10 cellular contexts compared by ENCODE assay signal in the genomic region with DNA sequence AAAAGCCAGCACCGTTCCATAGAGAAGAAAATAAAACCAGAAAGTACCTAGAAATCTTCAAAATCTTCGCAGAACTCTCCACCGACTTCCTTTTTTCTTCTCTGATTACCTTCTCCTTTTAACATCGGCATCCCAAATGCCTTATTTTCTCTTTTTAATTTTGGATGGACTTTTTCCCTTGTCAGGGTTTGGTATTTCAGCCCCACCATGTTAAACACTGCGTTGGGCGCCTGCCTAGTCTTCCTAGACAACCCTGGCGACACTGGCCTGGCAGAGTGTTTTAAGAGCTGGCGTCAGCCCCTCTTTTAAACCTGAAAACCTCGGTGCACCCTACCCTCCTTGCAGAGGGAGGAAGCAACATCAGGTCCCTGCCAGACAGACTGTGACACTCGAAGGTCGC.
A peak's percentile ranks its signal among the peaks of the same experiment; 100 is the strongest.
DNase-seq lines count a peak whose midpoint lies in the region; ATAC-seq and TF ChIP-seq lines count a peak whose summit lies in the region.
"Had no signal": no experiment of that assay in that cellular context is flagged by ENCODE, and none has a peak within 500 bp of the region (broad histone marks: within the 10 kb centered on the region; RNA-seq: fewer than 3 reads in every experiment).

No MANE protein-coding gene starts in this region.

- no peaks in the 10 kb centered on the region for H3K36me3 Mint-ChIP-seq in osteocyte (ENCODE audit: unreplicated experiment)
- H3K36me3 Mint-ChIP-seq: CD4-positive, CD25-positive, alpha-beta regulatory T cell had no signal

- H3K36me3 ChIP-seq in fibroblast of lung (ENCODE audit: control insufficient read depth, insufficient read depth, low read length) (no peaks in the 10 kb centered on the region), SJCRH30 (no peaks in the 10 kb centered on the region)

- no peaks in the 10 kb centered on the region for H3K79me2 ChIP-seq in fibroblast of lung (ENCODE audit: control insufficient read depth, insufficient read depth, low read length)

- H2AFZ ChIP-seq in fibroblast of lung (ENCODE audit: low read length), result no peak overlapping the region

- no peak overlapping the region for H3K4me2 ChIP-seq in fibroblast of lung (ENCODE audit: extremely low read depth, insufficient read depth, low read length)

- no peaks in the 10 kb centered on the region for H3K9me3 ChIP-seq in fibroblast of lung (ENCODE audit: control insufficient read depth, insufficient read depth, low read depth, low read length)
- no peaks in the 10 kb centered on the region for H3K9me3 ChIP-seq in SJCRH30 (replicated peaks)

- no peak for ATAC-seq in HG02571 (IDR thresholded peaks at IDR 0.05; ENCODE audit: unreplicated experiment)

- H3K4me3 Mint-ChIP-seq in osteocyte (ENCODE audit: unreplicated experiment), result no peak overlapping the region
- H3K4me3 Mint-ChIP-seq: CD4-positive, CD25-positive, alpha-beta regulatory T cell had no signal

- H3K27ac Mint-ChIP-seq in osteocyte (ENCODE audit: unreplicated experiment), result peak overlapping the region; percentile 24

- no peaks in the 10 kb centered on the region for H4K20me1 ChIP-seq in fibroblast of lung (ENCODE audit: control insufficient read depth, extremely low read depth, insufficient read depth, low read length)

- peaks cover 4% of the 10 kb centered on the region for H3K4me1 ChIP-seq in fibroblast of lung (ENCODE audit: control insufficient read depth, extremely low read depth, insufficient read depth, low read length)
- peaks cover 7% of the 10 kb centered on the region for H3K4me1 ChIP-seq in SJCRH30

- TF ChIP-seq CTCF in fibroblast of lung (conservative IDR thresholded peaks at IDR 0.05 in 1 of 2, IDR thresholded peaks at IDR 0.05 in 1 of 2; ENCODE audit: low read depth in 1 of 2, low read length in 2 of 2) (no peak), osteocyte (IDR thresholded peaks at IDR 0.05) (no peak)

- H3K4me1 Mint-ChIP-seq in osteocyte (ENCODE audit: unreplicated experiment), result peaks cover 40% of the 10 kb centered on the region

- DNase-seq in EL (peak; percentile 15), NCI-H2227 treated with DMSO at 0.1 percent for 48 hours (lab: John Stamatoyannopoulos, UW) (peak; percentile 63), fibroblast of lung (ENCODE audit: low read depth in 2 of 2) (peak; percentile 50), osteocyte (ENCODE audit: extremely low spot score, unreplicated experiment) (no peak), SJCRH30 (no peak), NCI-H2196 treated with DMSO at 0.1 percent for 48 hours (lab: John Stamatoyannopoulos, UW; ENCODE audit: unreplicated experiment) (no peak)
- no peak for DNase-seq in activated CD4-positive, CD25-positive, alpha-beta regulatory T cell treated with anti-CD3 and anti-CD28 coated beads, Interleukin-2, amount 50 U/mL, for 72 hours
- DNase-seq: NCI-H526 treated with DMSO at 0.1 percent for 48 hours had no signal

- H3K4me3 ChIP-seq in fibroblast of lung (replicated peaks in 1 of 4; ENCODE audit: control extremely low read depth in 1 of 4, insufficient read depth in 1 of 4, low read depth in 3 of 4, low read length in 4 of 4) (no peak overlapping the region), SJCRH30 (no peak overlapping the region)

- H3K27me3 ChIP-seq in fibroblast of lung (ENCODE audit: control insufficient read depth, insufficient read depth, low read length) (no peaks in the 10 kb centered on the region), SJCRH30 (no peaks in the 10 kb centered on the region)

- no peak overlapping the region for H3K9ac ChIP-seq in fibroblast of lung (ENCODE audit: insufficient read depth, low read length)

- H3K27ac ChIP-seq in fibroblast of lung (ENCODE audit: insufficient read depth, low read length), result no peak overlapping the region
- H3K27ac ChIP-seq in SJCRH30, result no peak overlapping the region

- no peaks in the 10 kb centered on the region for H3K9me3 Mint-ChIP-seq in osteocyte (ENCODE audit: unreplicated experiment)
- H3K9me3 Mint-ChIP-seq: CD4-positive, CD25-positive, alpha-beta regulatory T cell had no signal

- no peaks in the 10 kb centered on the region for H3K27me3 Mint-ChIP-seq in osteocyte (ENCODE audit: unreplicated experiment)

Comparison
In these comparisons a context has a peak if more than half of its experiments do, and no peak if none do; other contexts are left out.
1. DNase-seq: peak in EL (single experiment), NCI-H2227 treated with DMSO at 0.1 percent for 48 hours (single experiment) and fibroblast of lung (2 of 2); none in osteocyte (single experiment), SJCRH30 (0 of 2), NCI-H2196 treated with DMSO at 0.1 percent for 48 hours (single experiment) and activated CD4-positive, CD25-positive, alpha-beta regulatory T cell treated with anti-CD3 and anti-CD28 coated beads, Interleukin-2, amount 50 U/mL, for 72 hours (single experiment).